In the genomic region with DNA sequence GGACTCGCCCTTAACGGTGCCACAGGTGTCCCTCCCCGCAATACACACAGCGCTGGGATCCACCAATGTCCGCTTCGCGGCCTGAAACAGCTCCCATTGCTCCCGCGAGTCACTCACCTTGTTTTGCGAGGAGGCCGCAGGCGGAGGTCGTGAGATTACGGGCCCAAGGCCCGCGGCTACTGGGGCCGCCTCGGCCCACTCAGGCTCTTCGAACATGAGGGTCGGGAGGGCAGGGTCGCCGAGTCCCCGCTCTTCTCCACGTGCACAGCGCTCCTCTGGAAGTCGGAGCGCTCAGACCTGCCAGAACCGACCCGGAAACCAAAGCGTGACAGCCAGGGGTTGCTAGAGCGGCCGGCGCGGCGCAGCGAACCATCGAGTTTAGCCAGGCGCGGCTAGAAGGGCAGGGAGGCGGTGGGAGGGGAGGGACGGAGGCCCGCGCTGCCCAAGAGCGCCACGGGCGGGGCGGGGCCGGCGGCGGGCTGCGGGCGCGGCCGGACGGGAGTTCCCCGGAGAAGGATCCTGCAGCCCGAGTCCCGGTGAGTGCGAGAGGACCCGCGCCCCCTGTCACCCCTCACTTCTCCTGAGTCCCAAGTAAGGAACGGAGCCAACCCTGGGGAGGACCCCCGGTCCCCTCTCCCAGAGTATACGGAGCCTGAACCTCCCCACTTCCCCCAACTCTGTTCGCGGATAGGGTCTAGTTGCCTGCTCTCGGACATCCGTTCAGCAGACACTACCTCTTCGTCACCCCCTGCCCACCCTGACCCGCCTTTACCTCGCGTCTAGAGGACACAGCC, we compare ENCODE assay signal across 1 cellular context.
A peak's percentile ranks its signal among the peaks of the same experiment; 100 is the strongest.
TF ChIP-seq lines count a peak whose summit lies in the region.

A gene (plus strand): TSS at position 488 of the 794 bp plus-strand sequence. CDS start 498 bp downstream, outside the sequence.
A gene (minus strand): TSS at position 330 of the 794 bp plus-strand sequence. CDS start 114 bp downstream, at position 216.

TF ChIP-seq in IMR-90, 13 proteins besides CTCF, POLR2A, EP300 and RAD21 (continued from another document):
- no peak for TF ChIP-seq BHLHE40 (IDR thresholded peaks at IDR 0.05; ENCODE audit: low read depth, low read length)
- no peak for TF ChIP-seq CEBPB (IDR thresholded peaks at IDR 0.05; ENCODE audit: low read depth, low read length)
- TF ChIP-seq, protein P1, sequence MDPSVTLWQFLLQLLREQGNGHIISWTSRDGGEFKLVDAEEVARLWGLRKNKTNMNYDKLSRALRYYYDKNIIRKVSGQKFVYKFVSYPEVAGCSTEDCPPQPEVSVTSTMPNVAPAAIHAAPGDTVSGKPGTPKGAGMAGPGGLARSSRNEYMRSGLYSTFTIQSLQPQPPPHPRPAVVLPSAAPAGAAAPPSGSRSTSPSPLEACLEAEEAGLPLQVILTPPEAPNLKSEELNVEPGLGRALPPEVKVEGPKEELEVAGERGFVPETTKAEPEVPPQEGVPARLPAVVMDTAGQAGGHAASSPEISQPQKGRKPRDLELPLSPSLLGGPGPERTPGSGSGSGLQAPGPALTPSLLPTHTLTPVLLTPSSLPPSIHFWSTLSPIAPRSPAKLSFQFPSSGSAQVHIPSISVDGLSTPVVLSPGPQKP (IDR thresholded peaks at IDR 0.05; ENCODE audit: borderline replicate concordance, low read depth, low read length): no peak
- TF ChIP-seq, protein P2, sequence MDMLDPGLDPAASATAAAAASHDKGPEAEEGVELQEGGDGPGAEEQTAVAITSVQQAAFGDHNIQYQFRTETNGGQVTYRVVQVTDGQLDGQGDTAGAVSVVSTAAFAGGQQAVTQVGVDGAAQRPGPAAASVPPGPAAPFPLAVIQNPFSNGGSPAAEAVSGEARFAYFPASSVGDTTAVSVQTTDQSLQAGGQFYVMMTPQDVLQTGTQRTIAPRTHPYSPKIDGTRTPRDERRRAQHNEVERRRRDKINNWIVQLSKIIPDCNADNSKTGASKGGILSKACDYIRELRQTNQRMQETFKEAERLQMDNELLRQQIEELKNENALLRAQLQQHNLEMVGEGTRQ (IDR thresholded peaks at IDR 0.05; ENCODE audit: low read depth, low read length): no peak
- peak; percentile 31 for TF ChIP-seq SMC3 (IDR thresholded peaks at IDR 0.05; ENCODE audit: low read depth, low read length)
- TF ChIP-seq FOS (IDR thresholded peaks at IDR 0.05; ENCODE audit: low read depth, low read length): no peak
- TF ChIP-seq RCOR1 (IDR thresholded peaks at IDR 0.05; ENCODE audit: insufficient replicate concordance, low read length): no peak
- no peak for TF ChIP-seq CHD1 (IDR thresholded peaks at IDR 0.05; ENCODE audit: low read depth, low read length)
- peak; percentile 97; the same call in 1 of the 2 replicates for TF ChIP-seq MAZ (IDR thresholded peaks at IDR 0.05; ENCODE audit: borderline replicate concordance, low read depth, low read length)
